1 cellular context compared by ENCODE assay signal in genomic region chr4:183557611-183558010, GRCh38.
TF ChIP-seq lines count a peak whose summit lies in the region.

No MANE protein-coding gene starts in this region.

TF ChIP-seq in WTC11, 78 proteins besides CTCF, POLR2A, EP300 and RAD21 (continued from another document):
- TF ChIP-seq ATF6 (CRISPR knock-in tag; IDR thresholded peaks at IDR 0.05), result no peak
- TF ChIP-seq ATF1 (CRISPR knock-in tag; IDR thresholded peaks at IDR 0.05), result no peak
- no peak for TF ChIP-seq GABPB1 (CRISPR knock-in tag; IDR thresholded peaks at IDR 0.05)
- no peak for TF ChIP-seq TEAD4 (CRISPR knock-in tag; IDR thresholded peaks at IDR 0.05)
- TF ChIP-seq CREB1 (CRISPR knock-in tag; IDR thresholded peaks at IDR 0.05), result no peak
- no peak for TF ChIP-seq ZNF138 (CRISPR knock-in tag; conservative IDR thresholded peaks at IDR 0.05)
- TF ChIP-seq PRDM15 (CRISPR knock-in tag; IDR thresholded peaks at IDR 0.05), result no peak
TF ChIP-seq in WTC11: peak in this region for 0.
